2 cellular contexts compared by ENCODE assay signal in genomic region chr7:32479574-32480200, GRCh38.
TF ChIP-seq lines count a peak whose summit lies in the region.

No MANE protein-coding gene starts in this region.

TF ChIP-seq in HEK293T, 16 proteins besides CTCF, POLR2A, EP300 and RAD21 (continued from another document):
- TF ChIP-seq FOXM1 (IDR thresholded peaks at IDR 0.05; ENCODE audit: borderline replicate concordance) (no peak), HDGF (IDR thresholded peaks at IDR 0.05; ENCODE audit: borderline replicate concordance) (no peak), CTBP1 (IDR thresholded peaks at IDR 0.05; ENCODE audit: borderline replicate concordance) (no peak), FOXK2 (IDR thresholded peaks at IDR 0.05) (no peak), SUZ12 (IDR thresholded peaks at IDR 0.05) (no peak), SP1 (IDR thresholded peaks at IDR 0.05) (no peak), L3MBTL2 (conservative IDR thresholded peaks at IDR 0.05) (no peak), ZNF384 (IDR thresholded peaks at IDR 0.05) (no peak), NFRKB (IDR thresholded peaks at IDR 0.05) (no peak)

TF ChIP-seq in K562, 482 proteins besides CTCF, POLR2A, EP300 and RAD21 (continued from another document):
- TF ChIP-seq CREM (IDR thresholded peaks at IDR 0.05; ENCODE audit: low read depth) = 0 out of 2 replicates have a peak, but pooled peaks have one; percentile 30
- peak; percentile 87 for TF ChIP-seq SMC3 (conservative IDR thresholded peaks at IDR 0.05; ENCODE audit: insufficient read depth, low read depth, low read length)
- no peak for TF ChIP-seq IRF2 (CRISPR knock-in tag; IDR thresholded peaks at IDR 0.05)
- TF ChIP-seq ARID3A (IDR thresholded peaks at IDR 0.05; ENCODE audit: borderline replicate concordance, low read depth, low read length) = 0 out of 2 replicates have a peak, but pooled peaks have one; percentile 68
- TF ChIP-seq DEAF1 (CRISPR knock-in tag; IDR thresholded peaks at IDR 0.05) = peak; percentile 60
